In genomic region chr12:47881826-47882427, GRCh38 we compare ENCODE assay signal across 10 cellular contexts. TPM values are rescaled to one million over a fixed set of nuclear protein-coding genes. Genes with fewer than 3 reads are reported as not detected.
A peak's percentile ranks its signal among the peaks of the same experiment; 100 is the strongest.
DNase-seq lines count a peak whose midpoint lies in the region; ATAC-seq and TF ChIP-seq lines count a peak whose summit lies in the region.
"Had no signal": no experiment of that assay in that cellular context is flagged by ENCODE, and none has a peak within 500 bp of the region (broad histone marks: within the 10 kb centered on the region; RNA-seq: fewer than 3 reads in every experiment).

No MANE protein-coding gene starts in this region.

- intact Hi-C loops in dendritic cell treated with granulocyte-macrophage colony-stimulating factor and Interleukin-4, amounts not matched to agents 40 ng/mL and 50 ng/mL, for 4 days (cut with micrococcal nuclease), result loop anchor here (2.0 kb wide), 2 partner anchors 15 to 23 kb away; partner anchors contain the start of gene VDR
- intact Hi-C loops in posterior vena cava (cut with DNase I), result no loop called here

- no peaks in the 10 kb centered on the region for H3K27me3 Mint-ChIP-seq in dendritic cell treated with granulocyte-macrophage colony-stimulating factor and Interleukin-4, amounts not matched to agents 40 ng/mL and 50 ng/mL, for 4 days

- peaks cover 85% of the 10 kb centered on the region for H3K4me1 Mint-ChIP-seq in dendritic cell treated with granulocyte-macrophage colony-stimulating factor and Interleukin-4, amounts not matched to agents 40 ng/mL and 50 ng/mL, for 4 days (ENCODE audit: low read depth)

- ATAC-seq in HG03565 (IDR thresholded peaks at IDR 0.05; ENCODE audit: unreplicated experiment) (no peak), GM18505 (IDR thresholded peaks at IDR 0.05; ENCODE audit: unreplicated experiment) (no peak), HG03460 (IDR thresholded peaks at IDR 0.05; ENCODE audit: unreplicated experiment) (no peak)

- peaks cover 94% of the 10 kb centered on the region for H3K36me3 Mint-ChIP-seq in dendritic cell treated with granulocyte-macrophage colony-stimulating factor and Interleukin-4, amounts not matched to agents 40 ng/mL and 50 ng/mL, for 4 days (ENCODE audit: low read depth)

- no peaks in the 10 kb centered on the region for H3K9me3 Mint-ChIP-seq in dendritic cell treated with granulocyte-macrophage colony-stimulating factor and Interleukin-4, amounts not matched to agents 40 ng/mL and 50 ng/mL, for 4 days

- no peak for TF ChIP-seq POLR2A in GM18505 (IDR thresholded peaks at IDR 0.05; ENCODE audit: borderline replicate concordance, extremely low read depth, insufficient read depth, insufficient read length)

- DNase-seq in EH (ENCODE audit: low read depth), result peak; percentile 99
- peak; percentile 14 for DNase-seq in OCI-M1 (lab: John Stamatoyannopoulos, UW)
- DNase-seq in posterior vena cava (ENCODE audit: low spot score), result peak; percentile 90
- no peak for DNase-seq in iPS-NIHi7 (ENCODE audit: extremely low spot score)
- DNase-seq: right lobe of liver had no signal

- peak overlapping the region; percentile 84 for H3K27ac Mint-ChIP-seq in dendritic cell treated with granulocyte-macrophage colony-stimulating factor and Interleukin-4, amounts not matched to agents 40 ng/mL and 50 ng/mL, for 4 days

- peak overlapping the region; percentile 50 for H3K4me3 Mint-ChIP-seq in dendritic cell treated with granulocyte-macrophage colony-stimulating factor and Interleukin-4, amounts not matched to agents 40 ng/mL and 50 ng/mL, for 4 days

RNA-seq across cellular contexts. Expression of gene VDR, which starts 22.9 kb away (rescaled TPM):
- total RNA-seq in posterior vena cava, result 10 to 100 TPM in 1 of 2 donors, 1 to 10 TPM in 1; 9.6 to 10.2 TPM
- total RNA-seq: cardiac muscle cell had no signal
